ENCODE assay signal across 24 cellular contexts in genomic region chr17:28293994-28294393, GRCh38. TPM values are rescaled to one million over a fixed set of nuclear protein-coding genes. Genes with fewer than 3 reads are reported as not detected.
A peak's percentile ranks its signal among the peaks of the same experiment; 100 is the strongest.
DNase-seq lines count a peak whose midpoint lies in the region; ATAC-seq, FAIRE-seq and TF ChIP-seq lines count a peak whose summit lies in the region.
"Had no signal": no experiment of that assay in that cellular context is flagged by ENCODE, and none has a peak within 500 bp of the region (broad histone marks: within the 10 kb centered on the region; RNA-seq: fewer than 3 reads in every experiment).

No MANE protein-coding gene starts in this region.

- no peaks in the 10 kb centered on the region for H3K9me3 Mint-ChIP-seq in stimulated activated memory B cell treated with anti-CD40 and anti-IgM and Interleukin-4, amounts not matched to agents 10 μg/mL and 1 μg/mL and 100 μg/mL, for 72 hours
- H3K9me3 Mint-ChIP-seq: GM23338; T-helper 1 cell treated with Interleukin-12 subunit alpha and Interleukin-12 subunit beta and Interleukin-4 antibody, amounts not matched to agents 30 μg/mL and 1 μg/mL, for 36 hours had no signal

- H3K36me3 Mint-ChIP-seq in stimulated activated memory B cell treated with anti-CD40 and anti-IgM and Interleukin-4, amounts not matched to agents 10 μg/mL and 1 μg/mL and 100 μg/mL, for 72 hours, result no peaks in the 10 kb centered on the region

- H3K4me1 ChIP-seq in body of pancreas, result peaks cover 30% of the 10 kb centered on the region
- H3K4me1 ChIP-seq: A549 had no signal

- no peak overlapping the region for H3K27ac ChIP-seq in body of pancreas
- H3K27ac ChIP-seq: A549 had no signal

- H3K4me3 Mint-ChIP-seq in stimulated activated memory B cell treated with anti-CD40 and anti-IgM and Interleukin-4, amounts not matched to agents 10 μg/mL and 1 μg/mL and 100 μg/mL, for 72 hours, result no peak overlapping the region
- H3K4me3 Mint-ChIP-seq: GM23338; T-helper 1 cell treated with Interleukin-12 subunit alpha and Interleukin-12 subunit beta and Interleukin-4 antibody, amounts not matched to agents 30 μg/mL and 1 μg/mL, for 36 hours had no signal

- H3K27ac Mint-ChIP-seq in stimulated activated memory B cell treated with anti-CD40 and anti-IgM and Interleukin-4, amounts not matched to agents 10 μg/mL and 1 μg/mL and 100 μg/mL, for 72 hours, result peak overlapping the region; percentile 91
- H3K27ac Mint-ChIP-seq: GM23338; T-helper 1 cell treated with Interleukin-12 subunit alpha and Interleukin-12 subunit beta and Interleukin-4 antibody, amounts not matched to agents 30 μg/mL and 1 μg/mL, for 36 hours had no signal

- peak; percentile 84 for ATAC-seq in stimulated activated memory B cell treated with anti-CD40 and anti-IgM and Interleukin-4, amounts not matched to agents 10 μg/mL and 1 μg/mL and 100 μg/mL, for 72 hours
- no peak for ATAC-seq in body of pancreas
- ATAC-seq: A549, GM23338, HCT116 had no signal

- H3K27me3 Mint-ChIP-seq in stimulated activated memory B cell treated with anti-CD40 and anti-IgM and Interleukin-4, amounts not matched to agents 10 μg/mL and 1 μg/mL and 100 μg/mL, for 72 hours, result peaks cover 12% of the 10 kb centered on the region

- H3K9me3 ChIP-seq in body of pancreas, result no peaks in the 10 kb centered on the region
- H3K9me3 ChIP-seq: A549, SK-N-SH had no signal

- no peak for TF ChIP-seq POLR2A in body of pancreas (IDR thresholded peaks at IDR 0.05)

- in situ Hi-C loops in KBM-7 (cut with MboI; ENCODE audit: low pct_unique_long_range_greater_than_20kb, low sequenced_read_pairs), result no loop called here

- FAIRE-seq in frontal cortex (lab: Jason Lieb, UNC), result no peak
- FAIRE-seq: A549, D721Med, GM12892, GM18507, RCC 7860 had no signal

- H3K4me3 ChIP-seq in body of pancreas, result no peak overlapping the region
- H3K4me3 ChIP-seq: A549, GM23338 had no signal

- no peaks in the 10 kb centered on the region for H3K36me3 ChIP-seq in body of pancreas (replicated peaks in 1 of 2; ENCODE audit: insufficient read depth in 1 of 2, low read depth in 2 of 2)

- DNase-seq in KBM-7 (peak; percentile 67), NOMO-1 treated with DMSO at 0.1 percent for 48 hours (lab: John Stamatoyannopoulos, UW; ENCODE audit: unreplicated experiment) (peak; percentile 95), SKM-1 treated with dmso at 0.1 percent for 144 hours (lab: John Stamatoyannopoulos, UW; ENCODE audit: unreplicated experiment) (peak; percentile 93), cerebellum (ENCODE audit: low spot score) (no peak), body of pancreas (no peak), frontal cortex (ENCODE audit: low spot score in 2 of 2) (no peak)
- DNase-seq: C1 segment of cervical spinal cord, DMS79, KG1, NCI-H1105 treated with DMSO at 0.1 percent for 48 hours, NCI-H1694, NCI-H510A, NCI-H774, Right ventricle myocardium superior, SK-N-SH had no signal

- H3K27me3 ChIP-seq in body of pancreas, result no peaks in the 10 kb centered on the region

- TF ChIP-seq CTCF in body of pancreas (IDR thresholded peaks at IDR 0.05), result no peak

- 66 to 89% methylated on average over 6 of the region's 6 CpGs for WGBS in body of pancreas, 2 donors

- intact Hi-C loops in body of pancreas (cut with DNase I), result no loop called here

- peaks cover 36% of the 10 kb centered on the region for H3K4me1 Mint-ChIP-seq in stimulated activated memory B cell treated with anti-CD40 and anti-IgM and Interleukin-4, amounts not matched to agents 10 μg/mL and 1 μg/mL and 100 μg/mL, for 72 hours
- H3K4me1 Mint-ChIP-seq: GM23338 had no signal

RNA-seq across cellular contexts. Expression of gene TMEM97, which starts 25.0 kb away (rescaled TPM):
- total RNA-seq in cerebellum (26.9 TPM), body of pancreas (10 to 100 TPM; 35.9 to 75.5 TPM), frontal cortex (50.1 TPM)

RNA-seq across cellular contexts. Expression of gene IFT20, which starts 41.3 kb away (rescaled TPM):
- total RNA-seq in cerebellum (29.6 TPM), body of pancreas (10 to 100 TPM; 37.9 to 42.2 TPM), frontal cortex (31.0 TPM)

RNA-seq across cellular contexts. Expression of gene TNFAIP1, which starts 41.6 kb away (rescaled TPM):
- 39.1 TPM for total RNA-seq in cerebellum
- 10 to 100 TPM; 15.2 to 15.8 TPM for total RNA-seq in body of pancreas
- total RNA-seq in frontal cortex, result 28.5 TPM

Comparison
In these comparisons a context has a peak if more than half of its experiments do, and no peak if none do; other contexts are left out.
1. DNase-seq: peak in KBM-7 (single experiment), NOMO-1 treated with DMSO at 0.1 percent for 48 hours (single experiment) and SKM-1 treated with dmso at 0.1 percent for 144 hours (single experiment); none in cerebellum (single experiment), body of pancreas (0 of 4) and frontal cortex (0 of 2).